Comparison of ENCODE assay signal across 11 cellular contexts in genomic region chrX:112760697-112761096, GRCh38.
DNase-seq lines count a peak whose midpoint lies in the region; ATAC-seq and TF ChIP-seq lines count a peak whose summit lies in the region.
"Had no signal": no experiment of that assay in that cellular context is flagged by ENCODE, and none has a peak within 500 bp of the region (broad histone marks: within the 10 kb centered on the region; RNA-seq: fewer than 3 reads in every experiment).

No MANE protein-coding gene starts in this region.

- no peak for DNase-seq in HCT116 (ENCODE audit: low read depth, low spot score)
- DNase-seq in LNCaP clone FGC (ENCODE audit: low read depth) = no peak
- no peak for DNase-seq in left lung
- no peak for DNase-seq in cerebellar cortex (ENCODE audit: low spot score)
- no peak for DNase-seq in stimulated activated naive CD8-positive, alpha-beta T cell treated with anti-CD3 and anti-CD28 coated beads, Interleukin-15, amount 100 ng/mL, for 72 hours
- no peak for DNase-seq in occipital lobe (lab: John Stamatoyannopoulos, UW)
- DNase-seq: activated naive CD4-positive, alpha-beta T cell treated with Interleukin-2 at 50 U/mL for 16 hours; erythroblast had no signal

- peak; percentile 52 for ATAC-seq in GM18858 (IDR thresholded peaks at IDR 0.05; ENCODE audit: unreplicated experiment)
- no peak for ATAC-seq in HCT116
- ATAC-seq in left lung = no peak
- ATAC-seq in stimulated activated naive CD8-positive, alpha-beta T cell treated with anti-CD3 and anti-CD28 coated beads, Interleukin-15, amount 100 ng/mL, for 72 hours = no peak

- no peak overlapping the region for H3K4me2 ChIP-seq in HCT116 (ENCODE audit: low read length)

- H3K27me3 ChIP-seq in HCT116 (ENCODE audit: insufficient read depth, low read length) = no peaks in the 10 kb centered on the region
- H3K27me3 ChIP-seq in left lung = peaks cover 0 to 12% of the 10 kb centered on the region in 2 donors

- RAD21 ChIA-PET in HCT116 (lab: Charles Lee; ENCODE audit: low non-redundant PET in 1 of 2, low total read pairs in 2 of 2, uncharacterized antibody in 2 of 2, unreplicated experiment in 2 of 2) = no interaction called here

- no peaks in the 10 kb centered on the region for H3K9me2 ChIP-seq in HCT116 (ENCODE audit: insufficient read depth)

- H3K4me3 Mint-ChIP-seq in nephron = no peak overlapping the region
- no peak overlapping the region for H3K4me3 Mint-ChIP-seq in stimulated activated naive CD8-positive, alpha-beta T cell treated with anti-CD3 and anti-CD28 coated beads, Interleukin-15, amount 100 ng/mL, for 72 hours

- H3K4me1 ChIP-seq in HCT116 (ENCODE audit: control insufficient read depth in 1 of 2, insufficient read depth in 2 of 2, low read length in 2 of 2) (no peaks in the 10 kb centered on the region), left lung (no peaks in the 10 kb centered on the region)

- intact Hi-C loops in HCT116 (cut with micrococcal nuclease) = no loop called here
- intact Hi-C loops in left lung (cut with DNase I) = no loop called here

- no peaks in the 10 kb centered on the region for H3K27me3 Mint-ChIP-seq in nephron (ENCODE audit: low read depth)
- H3K27me3 Mint-ChIP-seq in stimulated activated naive CD8-positive, alpha-beta T cell treated with anti-CD3 and anti-CD28 coated beads, Interleukin-15, amount 100 ng/mL, for 72 hours = no peaks in the 10 kb centered on the region

- H3K36me3 ChIP-seq in HCT116 (ENCODE audit: control insufficient read depth in 1 of 2, insufficient read depth in 2 of 2, low read length in 2 of 2) = no peaks in the 10 kb centered on the region
- no peaks in the 10 kb centered on the region for H3K36me3 ChIP-seq in left lung

- no peak for TF ChIP-seq CTCF in HCT116 (IDR thresholded peaks at IDR 0.05 in 2 of 3, conservative IDR thresholded peaks at IDR 0.05 in 1 of 3; ENCODE audit: borderline replicate concordance in 1 of 3, insufficient read depth in 1 of 3, low read depth in 2 of 3, low read length in 2 of 3)
- TF ChIP-seq CTCF in LNCaP clone FGC (IDR thresholded peaks at IDR 0.05; ENCODE audit: control insufficient read depth, extremely low read depth, insufficient read depth) = 0 out of 2 replicates have a peak, but pooled peaks have one; percentile 7
- TF ChIP-seq CTCF in nephron (IDR thresholded peaks at IDR 0.05; ENCODE audit: unreplicated experiment in 3 of 3) = no peak
- no peak for TF ChIP-seq CTCF in left lung (IDR thresholded peaks at IDR 0.05)

- peak overlapping the region in 2 of 3 experiments; percentile 74 to 75 for H3K27ac Mint-ChIP-seq in nephron
- H3K27ac Mint-ChIP-seq in stimulated activated naive CD8-positive, alpha-beta T cell treated with anti-CD3 and anti-CD28 coated beads, Interleukin-15, amount 100 ng/mL, for 72 hours = no peak overlapping the region

- no peak overlapping the region for H3K4me3 ChIP-seq in HCT116 (replicated peaks in 1 of 2; ENCODE audit: low read depth in 1 of 2, low read length in 2 of 2)
- no peak overlapping the region for H3K4me3 ChIP-seq in LNCaP clone FGC (ENCODE audit: low read depth, low read length)
- H3K4me3 ChIP-seq in left lung = no peak overlapping the region
- H3K4me3 ChIP-seq: skin epidermis had no signal

- H2AFZ ChIP-seq in HCT116 (ENCODE audit: low read depth, low read length, poor library complexity, severe bottlenecking) = no peak overlapping the region

- no TSS peak for BruUV-seq in HCT116 (replicated peaks; lab: Mats Ljungman, UMichigan)

- CTCF ChIA-PET in HCT116 (lab: Charles Lee) = no interaction called here

- no peaks in the 10 kb centered on the region for H3K9me3 ChIP-seq in HCT116 (ENCODE audit: control insufficient read depth in 1 of 2, insufficient read depth in 1 of 2, low read depth in 1 of 2, low read length in 2 of 2)
- no peaks in the 10 kb centered on the region for H3K9me3 ChIP-seq in left lung

- H3K36me3 Mint-ChIP-seq in nephron (ENCODE audit: low read depth) = peaks cover 4% of the 10 kb centered on the region

- no peaks in the 10 kb centered on the region for H3K9me3 Mint-ChIP-seq in nephron
- no peaks in the 10 kb centered on the region for H3K9me3 Mint-ChIP-seq in stimulated activated naive CD8-positive, alpha-beta T cell treated with anti-CD3 and anti-CD28 coated beads, Interleukin-15, amount 100 ng/mL, for 72 hours

- no peak overlapping the region for H3K27ac ChIP-seq in HCT116 (ENCODE audit: low read depth, low read length)
- H3K27ac ChIP-seq in left lung = no peak overlapping the region
- H3K27ac ChIP-seq: skin epidermis had no signal

- no peaks in the 10 kb centered on the region for H3K79me2 ChIP-seq in HCT116 (ENCODE audit: insufficient read depth, low read length)

- H3K9ac ChIP-seq in HCT116 (ENCODE audit: low read length) = no peak overlapping the region

- H4K20me1 ChIP-seq in HCT116 (ENCODE audit: insufficient read depth) = no peaks in the 10 kb centered on the region

- peaks cover 36% of the 10 kb centered on the region for H3K4me1 Mint-ChIP-seq in nephron
- no peaks in the 10 kb centered on the region for H3K4me1 Mint-ChIP-seq in stimulated activated naive CD8-positive, alpha-beta T cell treated with anti-CD3 and anti-CD28 coated beads, Interleukin-15, amount 100 ng/mL, for 72 hours

- peak; percentile 24; the same call in 1 of the 2 replicates for TF ChIP-seq RAD21 in HCT116 (IDR thresholded peaks at IDR 0.05; ENCODE audit: low read depth)

- POLR2A ChIA-PET in HCT116 (lab: Charles Lee) = no interaction called here

- no peak for TF ChIP-seq POLR2A in HCT116 (IDR thresholded peaks at IDR 0.05; ENCODE audit: borderline replicate concordance, extremely low read depth, insufficient read depth, insufficient read length)

TF ChIP-seq in HCT116, 20 proteins besides CTCF, POLR2A, EP300 and RAD21:
- TF ChIP-seq ZNF274 (IDR thresholded peaks at IDR 0.05; ENCODE audit: low read depth, low read length) = no peak
- no peak for TF ChIP-seq MAX (IDR thresholded peaks at IDR 0.05)
- TF ChIP-seq, protein P1, sequence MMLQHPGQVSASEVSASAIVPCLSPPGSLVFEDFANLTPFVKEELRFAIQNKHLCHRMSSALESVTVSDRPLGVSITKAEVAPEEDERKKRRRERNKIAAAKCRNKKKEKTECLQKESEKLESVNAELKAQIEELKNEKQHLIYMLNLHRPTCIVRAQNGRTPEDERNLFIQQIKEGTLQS (IDR thresholded peaks at IDR 0.05) = no peak
- TF ChIP-seq YY1 (IDR thresholded peaks at IDR 0.05; ENCODE audit: extremely low read depth, insufficient replicate concordance, low read depth, low read length) = no peak
- no peak for TF ChIP-seq JUND (IDR thresholded peaks at IDR 0.05)
- TF ChIP-seq CBX3 (IDR thresholded peaks at IDR 0.05; ENCODE audit: low read depth) = no peak
- TF ChIP-seq REST (IDR thresholded peaks at IDR 0.05; ENCODE audit: low read depth) = no peak
- TF ChIP-seq SRF (IDR thresholded peaks at IDR 0.05; ENCODE audit: low read depth) = no peak
- TF ChIP-seq EZH2phosphoT487 (IDR thresholded peaks at IDR 0.05; ENCODE audit: borderline replicate concordance) = no peak
- no peak for TF ChIP-seq SP1 (IDR thresholded peaks at IDR 0.05; ENCODE audit: low read depth)
- no peak for TF ChIP-seq SIN3A (IDR thresholded peaks at IDR 0.05; ENCODE audit: low read depth)
- TF ChIP-seq ZBTB33 (IDR thresholded peaks at IDR 0.05; ENCODE audit: extremely low read depth, insufficient replicate concordance, low read length) = no peak
- TF ChIP-seq EZH2 (IDR thresholded peaks at IDR 0.05) = no peak
- TF ChIP-seq TCF7L2 (IDR thresholded peaks at IDR 0.05; ENCODE audit: borderline replicate concordance, extremely low read depth, insufficient read depth, insufficient read length) = no peak
TF ChIP-seq in HCT116: peak in this region for 0.

Comparison
In these comparisons a context has a peak if more than half of its experiments do, and no peak if none do; other contexts are left out.
1. H3K27ac Mint-ChIP-seq: peak in nephron (2 of 3); none in stimulated activated naive CD8-positive, alpha-beta T cell treated with anti-CD3 and anti-CD28 coated beads, Interleukin-15, amount 100 ng/mL, for 72 hours (0 of 2).